ENCODE assay signal across 8 cellular contexts in genomic region chr21:30044447-30045064, GRCh38.
DNase-seq lines count a peak whose midpoint lies in the region; ATAC-seq, FAIRE-seq and TF ChIP-seq lines count a peak whose summit lies in the region.
"Had no signal": no experiment of that assay in that cellular context is flagged by ENCODE, and none has a peak within 500 bp of the region (broad histone marks: within the 10 kb centered on the region; RNA-seq: fewer than 3 reads in every experiment).

No MANE protein-coding gene starts in this region.

- CTCF ChIA-PET in K562 (lab: Yijun Ruan, JAX; ENCODE audit: low intra/inter-chr PET ratio) = no interaction called here

- no peak overlapping the region for H3K27ac ChIP-seq in K562 (ENCODE audit: extremely low read depth, low read depth, low read length)
- no peak overlapping the region for H3K27ac ChIP-seq in lung (ENCODE audit: low read depth in 1 of 2, low read length in 1 of 2)

- H3K36me3 Mint-ChIP-seq in activated T-helper 2 cell treated with anti-CD3 and anti-CD28 coated beads, Interferon-gamma antibody, Interleukin-2, Interleukin-4, amounts not matched to agents 10 μg/mL and 5 μg/mL and 100 μg/mL, durations not matched to agents 14 hours and 24 hours and 36 hours (ENCODE audit: low read depth) = no peaks in the 10 kb centered on the region
- no peaks in the 10 kb centered on the region for H3K36me3 Mint-ChIP-seq in activated T-helper 1 cell treated with anti-CD3 and anti-CD28 coated beads, Interleukin-12 subunit alpha, Interleukin-12 subunit beta, Interleukin-2, Interleukin-4 antibody, amounts not matched to agents 30 ng/mL and 10 ng/mL and 1 ng/mL, durations not matched to agents 14 hours and 24 hours and 36 hours (ENCODE audit: low read depth)

- H4K20me1 ChIP-seq in K562 (replicated peaks; ENCODE audit: control insufficient read depth, insufficient read depth, low read length) = no peaks in the 10 kb centered on the region

- no peak overlapping the region for H3K27ac Mint-ChIP-seq in activated T-helper 2 cell treated with anti-CD3 and anti-CD28 coated beads, Interferon-gamma antibody, Interleukin-2, Interleukin-4, amounts not matched to agents 10 μg/mL and 5 μg/mL and 100 μg/mL, durations not matched to agents 14 hours and 24 hours and 36 hours
- H3K27ac Mint-ChIP-seq in activated T-helper 1 cell treated with anti-CD3 and anti-CD28 coated beads, Interleukin-12 subunit alpha, Interleukin-12 subunit beta, Interleukin-2, Interleukin-4 antibody, amounts not matched to agents 30 ng/mL and 10 ng/mL and 1 ng/mL, durations not matched to agents 14 hours and 24 hours and 36 hours = no peak overlapping the region

- no peak overlapping the region for H3K4me3 ChIP-seq in LNCaP clone FGC (ENCODE audit: low read depth, low read length)
- no peak overlapping the region for H3K4me3 ChIP-seq in K562
- H3K4me3 ChIP-seq in lung = no peak overlapping the region

- H3K79me2 ChIP-seq in K562 (ENCODE audit: control insufficient read depth, insufficient read depth, low read length) = no peaks in the 10 kb centered on the region

- no peak overlapping the region for H3K4me2 ChIP-seq in K562 (ENCODE audit: insufficient read depth, low read length)

- H3K4me1 Mint-ChIP-seq in activated T-helper 2 cell treated with anti-CD3 and anti-CD28 coated beads, Interferon-gamma antibody, Interleukin-2, Interleukin-4, amounts not matched to agents 10 μg/mL and 5 μg/mL and 100 μg/mL, durations not matched to agents 14 hours and 24 hours and 36 hours (ENCODE audit: low read depth) = no peaks in the 10 kb centered on the region
- H3K4me1 Mint-ChIP-seq in activated T-helper 1 cell treated with anti-CD3 and anti-CD28 coated beads, Interleukin-12 subunit alpha, Interleukin-12 subunit beta, Interleukin-2, Interleukin-4 antibody, amounts not matched to agents 30 ng/mL and 10 ng/mL and 1 ng/mL, durations not matched to agents 14 hours and 24 hours and 36 hours (ENCODE audit: low read depth) = no peaks in the 10 kb centered on the region

- H3K9me3 ChIP-seq in K562 (replicated peaks; ENCODE audit: control insufficient read depth, insufficient read depth, low read depth, low read length) = no peaks in the 10 kb centered on the region
- no peaks in the 10 kb centered on the region for H3K9me3 ChIP-seq in lung (ENCODE audit: control insufficient read depth in 2 of 2, insufficient read depth in 1 of 2, low read length in 1 of 2)

- POLR2A ChIA-PET in K562 (lab: Yijun Ruan, JAX) = no interaction called here

- no peak overlapping the region for H3K9ac ChIP-seq in K562 (ENCODE audit: insufficient read depth in 1 of 2, low read depth in 2 of 2, low read length in 2 of 2)

- H3K36me3 ChIP-seq in K562 (ENCODE audit: control insufficient read depth, insufficient read depth, low read length) (no peaks in the 10 kb centered on the region), lung (ENCODE audit: control insufficient read depth in 2 of 2, insufficient read depth in 2 of 2, low read length in 2 of 2) (no peaks in the 10 kb centered on the region)

- H2AFZ ChIP-seq in K562 (ENCODE audit: low read depth, low read length) = no peak overlapping the region

- peak; percentile 70 for TF ChIP-seq CTCF in LNCaP clone FGC (IDR thresholded peaks at IDR 0.05; ENCODE audit: control insufficient read depth, extremely low read depth, insufficient read depth)
- peak; percentile 48 to 83 (median 70); a peak in 5 of 6 replicates for TF ChIP-seq CTCF in K562 (IDR thresholded peaks at IDR 0.05 in 2 of 3, conservative IDR thresholded peaks at IDR 0.05 in 1 of 3; ENCODE audit: insufficient read depth in 2 of 3, low read depth in 1 of 3, low read length in 3 of 3)
- peak; percentile 23 for TF ChIP-seq CTCF in lung (IDR thresholded peaks at IDR 0.05; ENCODE audit: control extremely low read depth, extremely low read depth)

- no TSS peak for BruUV-seq in K562 (replicated peaks; lab: Mats Ljungman, UMichigan)

- H3K9me1 ChIP-seq in K562 (ENCODE audit: control insufficient read depth, insufficient read depth, low read length) = no peaks in the 10 kb centered on the region

- H3K27me3 ChIP-seq in K562 (ENCODE audit: control insufficient read depth in 2 of 2, insufficient read depth in 2 of 2, low read length in 2 of 2) (no peaks in the 10 kb centered on the region), lung (ENCODE audit: control insufficient read depth, insufficient read depth) (no peaks in the 10 kb centered on the region)

- H3K4me1 ChIP-seq in K562 (replicated peaks in 1 of 2; ENCODE audit: control insufficient read depth in 2 of 2, insufficient read depth in 2 of 2, low read length in 2 of 2) = no peaks in the 10 kb centered on the region
- H3K4me1 ChIP-seq in lung (ENCODE audit: control insufficient read depth in 2 of 2, insufficient read depth in 2 of 2, low read length in 2 of 2) = no peaks in the 10 kb centered on the region

- DNase-seq in ELR (ENCODE audit: low read depth) (peak; percentile 27), LNCaP clone FGC (ENCODE audit: low read depth) (peak; percentile 10), K562 (ENCODE audit: extremely low read depth in 1 of 4, low spot score in 3 of 4) (peak; percentile 13 to 44 (median 20)), lung (ENCODE audit: low spot score) (no peak)
- no peak for DNase-seq in activated T-helper 2 cell treated with anti-CD3 and anti-CD28 coated beads, Interferon-gamma antibody, Interleukin-2, Interleukin-4, amounts not matched to agents 10 μg/mL and 5 μg/mL and 100 μg/mL, durations not matched to agents 14 hours and 24 hours and 36 hours (ENCODE audit: low spot score)
- no peak for DNase-seq in activated T-helper 1 cell treated with anti-CD3 and anti-CD28 coated beads, Interleukin-12 subunit alpha, Interleukin-12 subunit beta, Interleukin-2, Interleukin-4 antibody, amounts not matched to agents 30 ng/mL and 10 ng/mL and 1 ng/mL, durations not matched to agents 14 hours and 24 hours and 36 hours (ENCODE audit: low spot score)

- H3K27me3 Mint-ChIP-seq in activated T-helper 2 cell treated with anti-CD3 and anti-CD28 coated beads, Interferon-gamma antibody, Interleukin-2, Interleukin-4, amounts not matched to agents 10 μg/mL and 5 μg/mL and 100 μg/mL, durations not matched to agents 14 hours and 24 hours and 36 hours (ENCODE audit: low read depth) = no peaks in the 10 kb centered on the region
- no peaks in the 10 kb centered on the region for H3K27me3 Mint-ChIP-seq in activated T-helper 1 cell treated with anti-CD3 and anti-CD28 coated beads, Interleukin-12 subunit alpha, Interleukin-12 subunit beta, Interleukin-2, Interleukin-4 antibody, amounts not matched to agents 30 ng/mL and 10 ng/mL and 1 ng/mL, durations not matched to agents 14 hours and 24 hours and 36 hours (ENCODE audit: insufficient read depth)

- TF ChIP-seq POLR2A in K562 (conservative IDR thresholded peaks at IDR 0.05) = no peak

- FAIRE-seq in K562 (lab: Jason Lieb, UNC) = peak; percentile 46
- FAIRE-seq: TTC549 had no signal

- in situ Hi-C loops in K562 (cut with MboI) = no loop called here

- H3K9me3 Mint-ChIP-seq in activated T-helper 2 cell treated with anti-CD3 and anti-CD28 coated beads, Interferon-gamma antibody, Interleukin-2, Interleukin-4, amounts not matched to agents 10 μg/mL and 5 μg/mL and 100 μg/mL, durations not matched to agents 14 hours and 24 hours and 36 hours = peaks cover 3% of the 10 kb centered on the region
- peaks cover 7% of the 10 kb centered on the region for H3K9me3 Mint-ChIP-seq in activated T-helper 1 cell treated with anti-CD3 and anti-CD28 coated beads, Interleukin-12 subunit alpha, Interleukin-12 subunit beta, Interleukin-2, Interleukin-4 antibody, amounts not matched to agents 30 ng/mL and 10 ng/mL and 1 ng/mL, durations not matched to agents 14 hours and 24 hours and 36 hours

- intact Hi-C loops in K562 (cut with micrococcal nuclease) = loop anchor here (10.0 kb wide), 1 partner anchor 150 kb away; no protein-coding TSS in a partner anchor
- intact Hi-C loops in activated T-helper 2 cell treated with anti-CD3 and anti-CD28 coated beads, Interferon-gamma antibody, Interleukin-2, Interleukin-4, amounts not matched to agents 10 μg/mL and 5 μg/mL and 100 μg/mL, durations not matched to agents 14 hours and 24 hours and 36 hours (cut with micrococcal nuclease) = loop anchor here (10.0 kb wide), 1 partner anchor 150 kb away; no protein-coding TSS in a partner anchor
- intact Hi-C loops in activated T-helper 1 cell treated with anti-CD3 and anti-CD28 coated beads, Interleukin-12 subunit alpha, Interleukin-12 subunit beta, Interleukin-2, Interleukin-4 antibody, amounts not matched to agents 30 ng/mL and 10 ng/mL and 1 ng/mL, durations not matched to agents 14 hours and 24 hours and 36 hours (cut with micrococcal nuclease) = loop anchor here (1.0 kb wide), 2 partner anchors 150 to 1042 kb away; no protein-coding TSS in a partner anchor

- no peak for TF ChIP-seq EP300 in K562 (IDR thresholded peaks at IDR 0.05; ENCODE audit: low read length)

- ATAC-seq in K562 (no peak), lung (ENCODE audit: insufficient read depth, low FRiP score) (no peak), HG03039 (IDR thresholded peaks at IDR 0.05; ENCODE audit: unreplicated experiment) (no peak)

- peak; percentile 59 to 74 for TF ChIP-seq RAD21 in K562 (CRISPR knock-in tag; conservative IDR thresholded peaks at IDR 0.05 in 1 of 2, IDR thresholded peaks at IDR 0.05 in 1 of 2)

- 3% methylated on average over 3 of the region's 3 CpGs for WGBS in K562 (ENCODE audit: insufficient coverage, low coverage, missing lambda C conversion rate)
- WGBS in lung, 2 donors = 83 to 90% methylated on average over 3 of the region's 3 CpGs

- H3K4me3 Mint-ChIP-seq in activated T-helper 2 cell treated with anti-CD3 and anti-CD28 coated beads, Interferon-gamma antibody, Interleukin-2, Interleukin-4, amounts not matched to agents 10 μg/mL and 5 μg/mL and 100 μg/mL, durations not matched to agents 14 hours and 24 hours and 36 hours (ENCODE audit: low read depth) = no peak overlapping the region
- H3K4me3 Mint-ChIP-seq in activated T-helper 1 cell treated with anti-CD3 and anti-CD28 coated beads, Interleukin-12 subunit alpha, Interleukin-12 subunit beta, Interleukin-2, Interleukin-4 antibody, amounts not matched to agents 30 ng/mL and 10 ng/mL and 1 ng/mL, durations not matched to agents 14 hours and 24 hours and 36 hours = no peak overlapping the region

TF ChIP-seq in K562, 482 proteins besides CTCF, POLR2A, EP300 and RAD21 (continues in another document):
- TF ChIP-seq DEAF1 (CRISPR knock-in tag; IDR thresholded peaks at IDR 0.05) = 0 out of 2 replicates have a peak, but pooled peaks have one; percentile 7

Comparison
In these comparisons a context has a peak if more than half of its experiments do, and no peak if none do; other contexts are left out.
1. DNase-seq: peak in ELR (single experiment), LNCaP clone FGC (single experiment) and K562 (4 of 4); none in lung (single experiment), activated T-helper 2 cell treated with anti-CD3 and anti-CD28 coated beads, Interferon-gamma antibody, Interleukin-2, Interleukin-4, amounts not matched to agents 10 μg/mL and 5 μg/mL and 100 μg/mL, durations not matched to agents 14 hours and 24 hours and 36 hours (single experiment) and activated T-helper 1 cell treated with anti-CD3 and anti-CD28 coated beads, Interleukin-12 subunit alpha, Interleukin-12 subunit beta, Interleukin-2, Interleukin-4 antibody, amounts not matched to agents 30 ng/mL and 10 ng/mL and 1 ng/mL, durations not matched to agents 14 hours and 24 hours and 36 hours (single experiment).
2. Peak in every context shown above with its lines, with median percentiles within 50 percentile points of each other: CTCF ChIP-seq.